ENCODE assay signal across 10 cellular contexts in the genomic region with DNA sequence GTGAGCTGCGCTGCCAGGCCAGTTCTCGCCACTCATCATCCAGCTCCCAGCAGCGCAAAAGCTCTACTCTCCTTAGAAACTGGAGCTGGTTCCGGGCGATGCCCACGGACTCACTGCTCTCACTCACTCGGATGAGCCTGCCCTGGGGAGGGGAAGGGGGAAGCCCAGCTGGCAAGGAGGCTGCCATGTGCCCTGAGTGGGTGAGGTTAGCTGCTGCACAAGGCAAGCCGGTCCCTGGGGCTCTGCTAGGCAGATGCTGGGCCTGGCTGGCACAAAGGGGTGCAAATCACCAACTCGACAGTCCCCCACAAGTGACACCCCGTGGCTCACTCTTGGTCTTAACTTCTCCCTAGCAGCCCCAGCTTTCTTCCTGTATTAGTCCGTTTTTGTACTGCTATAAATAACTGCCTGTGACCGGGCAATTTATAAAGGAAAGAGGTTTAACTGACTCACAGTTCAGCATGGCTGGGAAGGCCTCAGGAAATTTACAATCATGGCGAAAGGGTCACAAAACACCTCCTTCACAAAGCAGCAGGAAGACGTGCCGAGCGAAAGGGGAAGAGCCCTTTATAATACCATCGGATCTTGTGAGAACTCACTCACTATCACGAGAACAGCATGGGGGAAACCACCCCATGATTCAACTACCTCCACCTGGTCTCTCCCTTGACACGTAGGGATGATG. TPM values are rescaled to one million over a fixed set of nuclear protein-coding genes. Genes with fewer than 3 reads are reported as not detected.
A peak's percentile ranks its signal among the peaks of the same experiment; 100 is the strongest.
DNase-seq lines count a peak whose midpoint lies in the region; ATAC-seq and TF ChIP-seq lines count a peak whose summit lies in the region.
"Had no signal": no experiment of that assay in that cellular context is flagged by ENCODE, and none has a peak within 500 bp of the region (broad histone marks: within the 10 kb centered on the region; RNA-seq: fewer than 3 reads in every experiment).

No MANE protein-coding gene starts in this region.

- peak overlapping the region in 1 of 2 donors; percentile 6 for H3K4me3 ChIP-seq in left lung
- H3K4me3 ChIP-seq in upper lobe of left lung = peak overlapping the region in 1 of 4 donors; percentile 12
- H3K4me3 ChIP-seq: hepatocyte had no signal

- no peaks in the 10 kb centered on the region for H3K27me3 Mint-ChIP-seq in activated naive CD8-positive, alpha-beta T cell treated with anti-CD3 and anti-CD28 coated beads, Interleukin-2, amount 50 U/mL, for 24 hours
- no peaks in the 10 kb centered on the region for H3K27me3 Mint-ChIP-seq in activated naive CD8-positive, alpha-beta T cell treated with anti-CD3 and anti-CD28 coated beads for 36 hours
- no peaks in the 10 kb centered on the region for H3K27me3 Mint-ChIP-seq in T-helper 17 cell

- peak; percentile 31 for ATAC-seq in activated naive CD8-positive, alpha-beta T cell treated with anti-CD3 and anti-CD28 coated beads, Interleukin-2, amount 50 U/mL, for 24 hours
- ATAC-seq in T-helper 17 cell (peak; percentile 57), left lung (peak; percentile 53), upper lobe of left lung (ENCODE audit: low FRiP score in 2 of 2) (peak; percentile 43 to 65), HG02610 (IDR thresholded peaks at IDR 0.05; ENCODE audit: unreplicated experiment) (no peak), HG02852 (IDR thresholded peaks at IDR 0.05; ENCODE audit: unreplicated experiment) (no peak), HG03135 (IDR thresholded peaks at IDR 0.05; ENCODE audit: unreplicated experiment) (no peak)

- H3K27ac ChIP-seq in left lung = no peak overlapping the region
- H3K27ac ChIP-seq in upper lobe of left lung = peak overlapping the region in 2 of 4 donors; percentile 58 to 64
- H3K27ac ChIP-seq: hepatocyte had no signal

- no peak for TF ChIP-seq CTCF in left lung (IDR thresholded peaks at IDR 0.05)
- TF ChIP-seq CTCF in upper lobe of left lung (IDR thresholded peaks at IDR 0.05) = no peak

- 56 to 60% methylated on average over 17 to 19 of the region's 19 CpGs for WGBS in upper lobe of left lung, 2 donors

- H3K27ac Mint-ChIP-seq in activated naive CD8-positive, alpha-beta T cell treated with anti-CD3 and anti-CD28 coated beads, Interleukin-2, amount 50 U/mL, for 24 hours = no peak overlapping the region
- H3K27ac Mint-ChIP-seq in activated naive CD8-positive, alpha-beta T cell treated with anti-CD3 and anti-CD28 coated beads for 36 hours = no peak overlapping the region
- H3K27ac Mint-ChIP-seq in T-helper 17 cell = peak overlapping the region; percentile 87

- peaks cover 11% of the 10 kb centered on the region for H3K36me3 Mint-ChIP-seq in activated naive CD8-positive, alpha-beta T cell treated with anti-CD3 and anti-CD28 coated beads, Interleukin-2, amount 50 U/mL, for 24 hours (ENCODE audit: low read depth)
- H3K36me3 Mint-ChIP-seq in activated naive CD8-positive, alpha-beta T cell treated with anti-CD3 and anti-CD28 coated beads for 36 hours = peaks cover 25% of the 10 kb centered on the region
- H3K36me3 Mint-ChIP-seq in T-helper 17 cell (ENCODE audit: low read depth) = no peaks in the 10 kb centered on the region

- peaks cover 0 to 8% of the 10 kb centered on the region in 2 donors for H3K4me1 ChIP-seq in left lung
- H3K4me1 ChIP-seq in upper lobe of left lung = peaks cover 0 to 13% (median 5%) of the 10 kb centered on the region in 4 donors

- no peak for TF ChIP-seq EP300 in upper lobe of left lung (IDR thresholded peaks at IDR 0.05)

- peak overlapping the region; percentile 37 for H3K4me3 Mint-ChIP-seq in activated naive CD8-positive, alpha-beta T cell treated with anti-CD3 and anti-CD28 coated beads, Interleukin-2, amount 50 U/mL, for 24 hours
- no peak overlapping the region for H3K4me3 Mint-ChIP-seq in activated naive CD8-positive, alpha-beta T cell treated with anti-CD3 and anti-CD28 coated beads for 36 hours
- peak overlapping the region; percentile 43 for H3K4me3 Mint-ChIP-seq in T-helper 17 cell

- no peaks in the 10 kb centered on the region for H3K36me3 ChIP-seq in left lung
- no peaks in the 10 kb centered on the region for H3K36me3 ChIP-seq in upper lobe of left lung

- intact Hi-C loops in left lung (cut with DNase I) = no loop called here

- H3K9me3 ChIP-seq in T-helper 17 cell (ENCODE audit: control insufficient read depth, low read length, poor library complexity, severe bottlenecking) (no peaks in the 10 kb centered on the region), left lung (peaks cover 0 to under 1% of the 10 kb centered on the region in 2 donors), upper lobe of left lung (no peaks in the 10 kb centered on the region)

- H3K9me3 Mint-ChIP-seq in activated naive CD8-positive, alpha-beta T cell treated with anti-CD3 and anti-CD28 coated beads, Interleukin-2, amount 50 U/mL, for 24 hours = no peaks in the 10 kb centered on the region
- no peaks in the 10 kb centered on the region for H3K9me3 Mint-ChIP-seq in activated naive CD8-positive, alpha-beta T cell treated with anti-CD3 and anti-CD28 coated beads for 36 hours

- no peak for DNase-seq in activated naive CD8-positive, alpha-beta T cell treated with anti-CD3 and anti-CD28 coated beads, Interleukin-2, amount 50 U/mL, for 24 hours
- no peak for DNase-seq in activated naive CD8-positive, alpha-beta T cell treated with anti-CD3 and anti-CD28 coated beads for 36 hours
- DNase-seq in T-helper 17 cell (no peak), left lung (no peak), upper lobe of left lung (no peak)
- DNase-seq: NK-92 treated with Interleukin-12 subunit alpha and Interleukin-12 subunit beta, amount 100 ng/mL, for 24 hours had no signal

- no peak for TF ChIP-seq POLR2A in upper lobe of left lung (IDR thresholded peaks at IDR 0.05)

- H3K4me1 Mint-ChIP-seq in activated naive CD8-positive, alpha-beta T cell treated with anti-CD3 and anti-CD28 coated beads, Interleukin-2, amount 50 U/mL, for 24 hours = peaks cover 9% of the 10 kb centered on the region
- H3K4me1 Mint-ChIP-seq in activated naive CD8-positive, alpha-beta T cell treated with anti-CD3 and anti-CD28 coated beads for 36 hours = peaks cover 3% of the 10 kb centered on the region
- H3K4me1 Mint-ChIP-seq in T-helper 17 cell = peaks cover 33% of the 10 kb centered on the region

- no peaks in the 10 kb centered on the region for H3K27me3 ChIP-seq in left lung
- no peaks in the 10 kb centered on the region for H3K27me3 ChIP-seq in upper lobe of left lung
- H3K27me3 ChIP-seq: hepatocyte had no signal

RNA-seq across cellular contexts. Expression of a gene that starts 33.3 kb away (rescaled TPM):
- total RNA-seq in activated naive CD8-positive, alpha-beta T cell treated with anti-CD3 and anti-CD28 coated beads for 36 hours = 10 to 100 TPM; 55.4 to 55.7 TPM
- total RNA-seq in T-helper 17 cell (10 to 100 TPM; 40.7 to 59.3 TPM), left lung (10 to 100 TPM; 47.1 to 50.5 TPM), upper lobe of left lung (10 to 100 TPM; 17.5 to 83.5 (median 36.5) TPM)

Comparison
In these comparisons a context has a peak if more than half of its experiments do, and no peak if none do; other contexts are left out.
1. ATAC-seq: peak in activated naive CD8-positive, alpha-beta T cell treated with anti-CD3 and anti-CD28 coated beads, Interleukin-2, amount 50 U/mL, for 24 hours (single experiment), T-helper 17 cell (single experiment), left lung (single experiment) and upper lobe of left lung (2 of 2); none in HG02610 (single experiment), HG02852 (single experiment) and HG03135 (single experiment).